In genomic region chr4:102169345-102169744, GRCh38 we compare ENCODE assay signal across 13 cellular contexts.
DNase-seq lines count a peak whose midpoint lies in the region; ATAC-seq, FAIRE-seq and TF ChIP-seq lines count a peak whose summit lies in the region.
"Had no signal": no experiment of that assay in that cellular context is flagged by ENCODE, and none has a peak within 500 bp of the region (broad histone marks: within the 10 kb centered on the region; RNA-seq: fewer than 3 reads in every experiment).

No MANE protein-coding gene starts in this region.

- BruUV-seq in A673 (replicated peaks; lab: Mats Ljungman, UMichigan), result no TSS peak

- no peak for TF ChIP-seq POLR2A in GM12892 (IDR thresholded peaks at IDR 0.05; ENCODE audit: low read depth, low read length)
- TF ChIP-seq POLR2A in testis (IDR thresholded peaks at IDR 0.05), result no peak

- intact Hi-C loops in A673 (cut with micrococcal nuclease; ENCODE audit: unreplicated experiment) (no loop called here), testis (cut with DNase I; ENCODE audit: low total_unique reads) (no loop called here)

- H3K27ac ChIP-seq in A673 (ENCODE audit: low read depth, low read length, poor library complexity, severe bottlenecking), result no peak overlapping the region
- no peak overlapping the region for H3K27ac ChIP-seq in CD8-positive, alpha-beta memory T cell (ENCODE audit: low read depth, low read length)
- H3K27ac ChIP-seq in testis, result no peak overlapping the region
- H3K27ac ChIP-seq: HL-60, transverse colon had no signal

- H3K9me3 Mint-ChIP-seq in CD8-positive, alpha-beta memory T cell, result no peaks in the 10 kb centered on the region

- H3K4me1 ChIP-seq in A673 (ENCODE audit: insufficient read depth, low read length, poor library complexity, severe bottlenecking), result no peaks in the 10 kb centered on the region
- peaks cover 12% of the 10 kb centered on the region for H3K4me1 ChIP-seq in HAP-1
- H3K4me1 ChIP-seq in CD8-positive, alpha-beta memory T cell (ENCODE audit: insufficient read depth, low read length), result no peaks in the 10 kb centered on the region
- H3K4me1 ChIP-seq in testis, result no peaks in the 10 kb centered on the region
- H3K4me1 ChIP-seq: transverse colon had no signal

- peak; percentile 55 for DNase-seq in A673 (ENCODE audit: low spot score)
- DNase-seq in HAP-1 (ENCODE audit: low spot score in 2 of 2), result peak; percentile 42 to 64
- DNase-seq in NCI-H526 (lab: John Stamatoyannopoulos, UW), result peak; percentile 60 to 74
- peak; percentile 23 for DNase-seq in fibroblast of gingiva (ENCODE audit: low read depth)
- DNase-seq in GM12892 (ENCODE audit: insufficient read length), result no peak
- DNase-seq in CD8-positive, alpha-beta memory T cell, result no peak
- no peak for DNase-seq in testis
- DNase-seq in left lobe of liver (ENCODE audit: low spot score), result no peak
- DNase-seq: activated CD8-positive, alpha-beta memory T cell treated with anti-CD3 and anti-CD28 coated beads, Interleukin-2, amount 50 U/mL, for 4 hours; NCI-H510A; transverse colon had no signal

- H3K36me3 ChIP-seq in A673 (ENCODE audit: insufficient read depth, low read length, poor library complexity, severe bottlenecking), result no peaks in the 10 kb centered on the region
- H3K36me3 ChIP-seq in HAP-1 (replicated peaks), result no peaks in the 10 kb centered on the region
- H3K36me3 ChIP-seq in CD8-positive, alpha-beta memory T cell (ENCODE audit: insufficient read depth, low read length), result no peaks in the 10 kb centered on the region
- H3K36me3 ChIP-seq in testis (ENCODE audit: low read depth, missing control alignments), result no peaks in the 10 kb centered on the region
- H3K36me3 ChIP-seq: transverse colon had no signal

- no peak overlapping the region for H3K4me3 Mint-ChIP-seq in CD8-positive, alpha-beta memory T cell

- no peak for ATAC-seq in left lobe of liver

- H3K27me3 ChIP-seq in A673 (replicated peaks; ENCODE audit: insufficient read depth, low read depth, low read length, poor library complexity), result no peaks in the 10 kb centered on the region
- H3K27me3 ChIP-seq in HAP-1 (ENCODE audit: low read depth), result no peaks in the 10 kb centered on the region
- H3K27me3 ChIP-seq in CD8-positive, alpha-beta memory T cell (ENCODE audit: insufficient read depth, low read length, poor library complexity, severe bottlenecking), result no peaks in the 10 kb centered on the region
- H3K27me3 ChIP-seq in testis, result no peaks in the 10 kb centered on the region
- H3K27me3 ChIP-seq: transverse colon had no signal

- H3K9me3 ChIP-seq in A673 (ENCODE audit: low read depth, low read length, poor library complexity, severe bottlenecking) (no peaks in the 10 kb centered on the region), HAP-1 (peaks cover 2% of the 10 kb centered on the region; the same call in 1 of the 2 replicates), testis (no peaks in the 10 kb centered on the region)
- H3K9me3 ChIP-seq in CD8-positive, alpha-beta memory T cell (ENCODE audit: low read length), result no peaks in the 10 kb centered on the region
- H3K9me3 ChIP-seq: transverse colon had no signal

- no peaks in the 10 kb centered on the region for H3K4me1 Mint-ChIP-seq in CD8-positive, alpha-beta memory T cell

- WGBS in testis, 2 donors, result 88 to 92% methylated on average over 2 of the region's 2 CpGs

- CTCF ChIA-PET in A673 (lab: Charles Lee), result no interaction called here
- CTCF ChIA-PET in CD8-positive, alpha-beta memory T cell (lab: Charles Lee), result no interaction called here

- POLR2A ChIA-PET in A673 (lab: Charles Lee; ENCODE audit: low non-redundant PET), result no interaction called here
- POLR2A ChIA-PET in CD8-positive, alpha-beta memory T cell (lab: Charles Lee), result no interaction called here

- no peaks in the 10 kb centered on the region for H3K36me3 Mint-ChIP-seq in CD8-positive, alpha-beta memory T cell

- in situ Hi-C loops in HAP-1 (cut with MboI; ENCODE audit: low sequenced_read_pairs), result no loop called here

- H3K4me3 ChIP-seq in A673 (ENCODE audit: low read depth, low read length, poor library complexity, severe bottlenecking) (no peak overlapping the region), HAP-1 (no peak overlapping the region), testis (no peak overlapping the region)
- no peak overlapping the region for H3K4me3 ChIP-seq in CD8-positive, alpha-beta memory T cell (ENCODE audit: low read length)
- H3K4me3 ChIP-seq: transverse colon had no signal

- no peak for FAIRE-seq in GM12892 (lab: Jason Lieb, UNC)

- no peak overlapping the region for H3K27ac Mint-ChIP-seq in CD8-positive, alpha-beta memory T cell
- H3K27ac Mint-ChIP-seq: progenitor cell of endocrine pancreas had no signal

- TF ChIP-seq CTCF in A673 (conservative IDR thresholded peaks at IDR 0.05; ENCODE audit: low read depth, low read length), result no peak
- no peak for TF ChIP-seq CTCF in testis (IDR thresholded peaks at IDR 0.05)

- H3K27me3 Mint-ChIP-seq in CD8-positive, alpha-beta memory T cell, result peaks cover 0 to 6% of the 10 kb centered on the region in 2 donors
- H3K27me3 Mint-ChIP-seq: progenitor cell of endocrine pancreas had no signal

Comparison
In these comparisons a context has a peak if more than half of its experiments do, and no peak if none do; other contexts are left out.
1. DNase-seq: peak in A673 (single experiment), HAP-1 (2 of 2), NCI-H526 (2 of 2) and fibroblast of gingiva (single experiment); none in GM12892 (single experiment), CD8-positive, alpha-beta memory T cell (0 of 5), testis (single experiment) and left lobe of liver (single experiment).